Comparison of ENCODE assay signal across 1 cellular context in the genomic region with DNA sequence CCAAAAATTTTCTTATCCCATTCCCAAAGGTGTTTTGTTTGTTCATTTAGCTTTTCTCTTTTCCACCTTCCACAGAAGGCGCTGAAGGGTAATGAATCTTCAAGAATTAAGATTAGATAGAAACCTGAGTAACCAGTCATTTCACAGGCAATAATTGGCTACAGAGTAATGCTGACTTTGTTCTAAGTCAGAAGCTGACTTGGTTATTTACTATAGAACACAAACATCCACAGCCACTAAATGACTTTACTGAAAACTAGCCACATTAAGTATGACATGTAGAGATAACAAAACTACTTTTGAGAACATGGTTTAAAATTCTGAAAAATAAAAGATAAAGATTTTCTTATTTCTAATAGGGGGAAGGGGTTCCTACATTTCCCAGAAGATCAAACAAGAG.
TF ChIP-seq lines count a peak whose summit lies in the region.

No MANE protein-coding gene starts in this region.

TF ChIP-seq in GM23338, 12 proteins besides CTCF, POLR2A, EP300 and RAD21:
- TF ChIP-seq EZH2phosphoT487 (IDR thresholded peaks at IDR 0.05; ENCODE audit: unreplicated experiment) (no peak), NANOG (IDR thresholded peaks at IDR 0.05; ENCODE audit: borderline replicate concordance) (no peak), CREB1 (CRISPR knock-in tag; IDR thresholded peaks at IDR 0.05; ENCODE audit: low read depth) (no peak), ZNF114 (CRISPR knock-in tag; IDR thresholded peaks at IDR 0.05) (no peak), ETS1 (IDR thresholded peaks at IDR 0.05) (no peak), JUNB (IDR thresholded peaks at IDR 0.05; ENCODE audit: unreplicated experiment) (no peak), ZNF331 (CRISPR knock-in tag; IDR thresholded peaks at IDR 0.05; ENCODE audit: low read depth) (no peak), STAT1 (IDR thresholded peaks at IDR 0.05; ENCODE audit: unreplicated experiment) (no peak), EZH2 (IDR thresholded peaks at IDR 0.05; ENCODE audit: low read depth, unreplicated experiment) (no peak), POLR2AphosphoS5 (IDR thresholded peaks at IDR 0.05; ENCODE audit: low read depth) (no peak)
- TF ChIP-seq, protein P1, sequence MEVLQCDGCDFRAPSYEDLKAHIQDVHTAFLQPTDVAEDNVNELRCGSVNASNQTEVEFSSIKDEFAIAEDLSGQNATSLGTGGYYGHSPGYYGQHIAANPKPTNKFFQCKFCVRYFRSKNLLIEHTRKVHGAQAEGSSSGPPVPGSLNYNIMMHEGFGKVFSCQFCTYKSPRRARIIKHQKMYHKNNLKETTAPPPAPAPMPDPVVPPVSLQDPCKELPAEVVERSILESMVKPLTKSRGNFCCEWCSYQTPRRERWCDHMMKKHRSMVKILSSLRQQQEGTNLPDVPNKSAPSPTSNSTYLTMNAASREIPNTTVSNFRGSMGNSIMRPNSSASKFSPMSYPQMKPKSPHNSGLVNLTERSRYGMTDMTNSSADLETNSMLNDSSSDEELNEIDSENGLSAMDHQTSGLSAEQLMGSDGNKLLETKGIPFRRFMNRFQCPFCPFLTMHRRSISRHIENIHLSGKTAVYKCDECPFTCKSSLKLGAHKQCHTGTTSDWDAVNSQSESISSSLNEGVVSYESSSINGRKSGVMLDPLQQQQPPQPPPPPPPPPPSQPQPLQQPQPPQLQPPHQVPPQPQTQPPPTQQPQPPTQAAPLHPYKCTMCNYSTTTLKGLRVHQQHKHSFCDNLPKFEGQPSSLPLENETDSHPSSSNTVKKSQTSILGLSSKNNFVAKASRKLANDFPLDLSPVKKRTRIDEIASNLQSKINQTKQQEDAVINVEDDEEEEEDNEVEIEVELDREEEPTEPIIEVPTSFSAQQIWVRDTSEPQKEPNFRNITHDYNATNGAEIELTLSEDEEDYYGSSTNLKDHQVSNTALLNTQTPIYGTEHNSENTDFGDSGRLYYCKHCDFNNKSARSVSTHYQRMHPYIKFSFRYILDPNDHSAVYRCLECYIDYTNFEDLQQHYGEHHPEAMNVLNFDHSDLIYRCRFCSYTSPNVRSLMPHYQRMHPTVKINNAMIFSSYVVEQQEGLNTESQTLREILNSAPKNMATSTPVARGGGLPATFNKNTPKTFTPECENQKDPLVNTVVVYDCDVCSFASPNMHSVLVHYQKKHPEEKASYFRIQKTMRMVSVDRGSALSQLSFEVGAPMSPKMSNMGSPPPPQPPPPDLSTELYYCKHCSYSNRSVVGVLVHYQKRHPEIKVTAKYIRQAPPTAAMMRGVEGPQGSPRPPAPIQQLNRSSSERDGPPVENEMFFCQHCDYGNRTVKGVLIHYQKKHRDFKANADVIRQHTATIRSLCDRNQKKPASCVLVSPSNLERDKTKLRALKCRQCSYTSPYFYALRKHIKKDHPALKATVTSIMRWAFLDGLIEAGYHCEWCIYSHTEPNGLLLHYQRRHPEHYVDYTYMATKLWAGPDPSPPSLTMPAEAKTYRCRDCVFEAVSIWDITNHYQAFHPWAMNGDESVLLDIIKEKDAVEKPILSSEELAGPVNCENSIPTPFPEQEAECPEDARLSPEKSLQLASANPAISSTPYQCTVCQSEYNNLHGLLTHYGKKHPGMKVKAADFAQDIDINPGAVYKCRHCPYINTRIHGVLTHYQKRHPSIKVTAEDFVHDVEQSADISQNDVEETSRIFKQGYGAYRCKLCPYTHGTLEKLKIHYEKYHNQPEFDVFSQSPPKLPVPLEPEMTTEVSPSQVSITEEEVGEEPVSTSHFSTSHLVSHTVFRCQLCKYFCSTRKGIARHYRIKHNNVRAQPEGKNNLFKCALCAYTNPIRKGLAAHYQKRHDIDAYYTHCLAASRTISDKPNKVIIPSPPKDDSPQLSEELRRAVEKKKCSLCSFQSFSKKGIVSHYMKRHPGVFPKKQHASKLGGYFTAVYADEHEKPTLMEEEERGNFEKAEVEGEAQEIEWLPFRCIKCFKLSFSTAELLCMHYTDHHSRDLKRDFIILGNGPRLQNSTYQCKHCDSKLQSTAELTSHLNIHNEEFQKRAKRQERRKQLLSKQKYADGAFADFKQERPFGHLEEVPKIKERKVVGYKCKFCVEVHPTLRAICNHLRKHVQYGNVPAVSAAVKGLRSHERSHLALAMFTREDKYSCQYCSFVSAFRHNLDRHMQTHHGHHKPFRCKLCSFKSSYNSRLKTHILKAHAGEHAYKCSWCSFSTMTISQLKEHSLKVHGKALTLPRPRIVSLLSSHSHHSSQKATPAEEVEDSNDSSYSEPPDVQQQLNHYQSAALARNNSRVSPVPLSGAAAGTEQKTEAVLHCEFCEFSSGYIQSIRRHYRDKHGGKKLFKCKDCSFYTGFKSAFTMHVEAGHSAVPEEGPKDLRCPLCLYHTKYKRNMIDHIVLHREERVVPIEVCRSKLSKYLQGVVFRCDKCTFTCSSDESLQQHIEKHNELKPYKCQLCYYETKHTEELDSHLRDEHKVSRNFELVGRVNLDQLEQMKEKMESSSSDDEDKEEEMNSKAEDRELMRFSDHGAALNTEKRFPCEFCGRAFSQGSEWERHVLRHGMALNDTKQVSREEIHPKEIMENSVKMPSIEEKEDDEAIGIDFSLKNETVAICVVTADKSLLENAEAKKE (CRISPR knock-in tag; IDR thresholded peaks at IDR 0.05) = no peak
- TF ChIP-seq, protein P2, sequence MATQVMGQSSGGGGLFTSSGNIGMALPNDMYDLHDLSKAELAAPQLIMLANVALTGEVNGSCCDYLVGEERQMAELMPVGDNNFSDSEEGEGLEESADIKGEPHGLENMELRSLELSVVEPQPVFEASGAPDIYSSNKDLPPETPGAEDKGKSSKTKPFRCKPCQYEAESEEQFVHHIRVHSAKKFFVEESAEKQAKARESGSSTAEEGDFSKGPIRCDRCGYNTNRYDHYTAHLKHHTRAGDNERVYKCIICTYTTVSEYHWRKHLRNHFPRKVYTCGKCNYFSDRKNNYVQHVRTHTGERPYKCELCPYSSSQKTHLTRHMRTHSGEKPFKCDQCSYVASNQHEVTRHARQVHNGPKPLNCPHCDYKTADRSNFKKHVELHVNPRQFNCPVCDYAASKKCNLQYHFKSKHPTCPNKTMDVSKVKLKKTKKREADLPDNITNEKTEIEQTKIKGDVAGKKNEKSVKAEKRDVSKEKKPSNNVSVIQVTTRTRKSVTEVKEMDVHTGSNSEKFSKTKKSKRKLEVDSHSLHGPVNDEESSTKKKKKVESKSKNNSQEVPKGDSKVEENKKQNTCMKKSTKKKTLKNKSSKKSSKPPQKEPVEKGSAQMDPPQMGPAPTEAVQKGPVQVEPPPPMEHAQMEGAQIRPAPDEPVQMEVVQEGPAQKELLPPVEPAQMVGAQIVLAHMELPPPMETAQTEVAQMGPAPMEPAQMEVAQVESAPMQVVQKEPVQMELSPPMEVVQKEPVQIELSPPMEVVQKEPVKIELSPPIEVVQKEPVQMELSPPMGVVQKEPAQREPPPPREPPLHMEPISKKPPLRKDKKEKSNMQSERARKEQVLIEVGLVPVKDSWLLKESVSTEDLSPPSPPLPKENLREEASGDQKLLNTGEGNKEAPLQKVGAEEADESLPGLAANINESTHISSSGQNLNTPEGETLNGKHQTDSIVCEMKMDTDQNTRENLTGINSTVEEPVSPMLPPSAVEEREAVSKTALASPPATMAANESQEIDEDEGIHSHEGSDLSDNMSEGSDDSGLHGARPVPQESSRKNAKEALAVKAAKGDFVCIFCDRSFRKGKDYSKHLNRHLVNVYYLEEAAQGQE (IDR thresholded peaks at IDR 0.05; ENCODE audit: unreplicated experiment) = no peak
